ENCODE assay signal across 8 cellular contexts in the genomic region with DNA sequence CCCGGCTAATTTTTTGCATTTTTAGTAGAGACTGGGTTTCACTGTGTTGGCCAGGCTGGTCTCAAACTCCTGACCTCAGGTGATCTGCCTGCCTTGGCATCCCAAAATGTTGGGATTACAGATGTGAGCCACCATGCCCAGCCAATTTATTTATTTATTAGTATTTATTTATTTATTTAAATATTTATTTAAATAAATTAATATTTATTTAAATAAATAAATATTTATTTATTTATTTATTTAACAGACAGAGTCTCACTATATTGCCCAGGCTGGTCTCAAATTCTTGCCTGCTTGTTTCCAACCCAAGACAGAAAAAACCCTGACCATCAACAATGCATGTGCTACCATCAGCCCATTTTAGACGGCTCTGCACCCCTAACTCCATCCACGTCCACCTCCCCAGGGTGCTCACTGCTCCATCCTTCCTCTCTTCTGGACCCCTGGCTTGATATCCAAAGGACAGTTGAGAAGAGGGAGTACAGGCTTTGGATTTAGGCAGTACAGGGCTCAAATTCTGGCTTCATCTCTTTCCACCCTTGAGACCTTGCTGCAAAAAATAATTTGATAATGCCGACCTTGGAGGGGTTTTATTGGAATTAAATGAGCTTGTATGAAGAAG.
"Had no signal": no experiment of that assay in that cellular context is flagged by ENCODE, and none has a peak within 500 bp of the region (broad histone marks: within the 10 kb centered on the region; RNA-seq: fewer than 3 reads in every experiment).

No MANE protein-coding gene starts in this region.

- H3K27ac ChIP-seq: HL-60 had no signal

- ATAC-seq: GM23338, K562 had no signal

- DNase-seq: H9, HCEC 1CT, HFFc6, IMR-90, KG1 had no signal

- H3K4me3 ChIP-seq: GM23338, K562 had no signal
